14 cellular contexts compared by ENCODE assay signal in the genomic region with DNA sequence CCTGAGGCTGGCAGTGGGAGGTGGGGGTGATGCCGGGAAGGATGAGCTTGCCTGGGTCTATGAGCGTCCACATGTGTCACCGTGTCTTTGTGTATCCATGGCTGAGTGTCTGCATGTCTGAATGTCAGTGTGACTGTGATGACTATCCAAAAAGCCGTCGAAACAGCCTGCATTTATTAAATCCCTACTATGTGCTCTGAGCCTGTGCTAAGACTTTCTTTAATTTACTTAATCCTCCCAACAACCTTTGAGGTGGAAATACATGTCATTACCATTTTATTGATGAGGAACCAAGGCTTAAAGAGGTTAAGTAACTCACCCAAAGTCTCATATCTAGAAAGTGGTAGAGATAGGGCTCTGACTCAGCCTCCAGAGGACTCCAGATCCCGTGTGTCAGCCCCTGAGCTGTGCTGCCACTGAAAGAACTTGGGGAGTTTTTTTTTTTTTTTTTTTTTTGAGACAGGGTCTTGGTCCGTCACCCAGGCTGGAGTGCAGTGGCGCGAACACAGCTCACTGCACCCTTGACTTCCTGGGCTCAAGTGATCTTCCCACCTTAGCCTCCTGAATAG. TPM values are rescaled to one million over a fixed set of nuclear protein-coding genes. Genes with fewer than 3 reads are reported as not detected.
DNase-seq lines count a peak whose midpoint lies in the region; ATAC-seq and TF ChIP-seq lines count a peak whose summit lies in the region.
"Had no signal": no experiment of that assay in that cellular context is flagged by ENCODE, and none has a peak within 500 bp of the region (broad histone marks: within the 10 kb centered on the region; RNA-seq: fewer than 3 reads in every experiment).

No MANE protein-coding gene starts in this region.

- H3K4me1 ChIP-seq in heart right ventricle = peaks cover 34 to 81% (median 72%) of the 10 kb centered on the region in 9 donors
- H3K4me1 ChIP-seq in mesodermal cell (ENCODE audit: control insufficient read depth, insufficient read depth, low read length, poor library complexity, severe bottlenecking) = peaks cover 40% of the 10 kb centered on the region
- peaks cover 72% of the 10 kb centered on the region for H3K4me1 ChIP-seq in vagina

- H3K4me3 ChIP-seq in heart right ventricle (no peak overlapping the region), mesodermal cell (ENCODE audit: extremely low read depth, insufficient read depth, low read length, poor library complexity, severe bottlenecking) (no peak overlapping the region), vagina (no peak overlapping the region)

- H3K27ac Mint-ChIP-seq in activated naive CD8-positive, alpha-beta T cell treated with anti-CD3 and anti-CD28 coated beads for 36 hours = no peak overlapping the region

- TF ChIP-seq CTCF in heart right ventricle (IDR thresholded peaks at IDR 0.05) = no peak
- TF ChIP-seq CTCF in vagina (IDR thresholded peaks at IDR 0.05) = no peak

- H3K36me3 Mint-ChIP-seq in activated naive CD8-positive, alpha-beta T cell treated with anti-CD3 and anti-CD28 coated beads for 36 hours = no peaks in the 10 kb centered on the region

- peaks cover 0 to 19% (median 0%) of the 10 kb centered on the region in 7 donors for H3K27me3 ChIP-seq in heart right ventricle
- no peaks in the 10 kb centered on the region for H3K27me3 ChIP-seq in vagina

- ATAC-seq in heart right ventricle (no peak), left ventricle myocardium superior (no peak)

- H3K9me3 ChIP-seq in heart right ventricle (no peaks in the 10 kb centered on the region), mesodermal cell (ENCODE audit: control insufficient read depth, low read length) (no peaks in the 10 kb centered on the region), vagina (no peaks in the 10 kb centered on the region)

- no peak for DNase-seq in heart right ventricle
- no peak for DNase-seq in left ventricle myocardium superior
- no peak for DNase-seq in caudate nucleus (lab: John Stamatoyannopoulos, UW)
- no peak for DNase-seq in vagina (ENCODE audit: extremely low spot score in 2 of 2)
- no peak for DNase-seq in SIG-M5 treated with dmso at 0.1 percent for 504 hours (lab: John Stamatoyannopoulos, UW; ENCODE audit: unreplicated experiment)
- DNase-seq in DMS79 (lab: John Stamatoyannopoulos, UW) = no peak
- DNase-seq in activated naive CD8-positive, alpha-beta T cell treated with anti-CD3 and anti-CD28 coated beads for 36 hours = no peak
- DNase-seq: activated CD8-positive, alpha-beta memory T cell treated with anti-CD3 and anti-CD28 coated beads for 24 hours; activated naive CD4-positive, alpha-beta T cell treated with Interleukin-2 at 50 U/mL for 16 hours; H7; NCI-H1092; NCI-H446 had no signal

- H3K27me3 Mint-ChIP-seq in activated naive CD8-positive, alpha-beta T cell treated with anti-CD3 and anti-CD28 coated beads for 36 hours = peaks cover 24% of the 10 kb centered on the region

- H3K27ac ChIP-seq in heart right ventricle = peak overlapping the region in 8 of 10 donors; percentile 46 to 91 (median 74)
- peak overlapping the region; percentile 26 for H3K27ac ChIP-seq in caudate nucleus (ENCODE audit: low read depth, low read length)
- peak overlapping the region; percentile 76 for H3K27ac ChIP-seq in mesodermal cell (ENCODE audit: low read depth, low read length, severe bottlenecking)
- H3K27ac ChIP-seq in vagina = peak overlapping the region; percentile 61

- intact Hi-C loops in heart right ventricle (cut with DNase I) (loop anchor here in 1 of 10 donors (5.0 kb wide), 1 partner anchor 34 kb away; no protein-coding TSS in a partner anchor), left ventricle myocardium superior (cut with micrococcal nuclease) (no loop called here), vagina (cut with DNase I) (no loop called here)

- H3K9me3 Mint-ChIP-seq in activated naive CD8-positive, alpha-beta T cell treated with anti-CD3 and anti-CD28 coated beads for 36 hours = no peaks in the 10 kb centered on the region
- H3K9me3 Mint-ChIP-seq: central memory CD8-positive, alpha-beta T cell had no signal

- WGBS in heart right ventricle, 2 donors = 58 to 61% methylated on average over 9 of the region's 9 CpGs
- WGBS in mesodermal cell (ENCODE audit: insufficient coverage in 2 of 2), 2 experiments = 73 to 90% methylated on average over 4 to 5 of the region's 9 CpGs

- H3K4me1 Mint-ChIP-seq in activated naive CD8-positive, alpha-beta T cell treated with anti-CD3 and anti-CD28 coated beads for 36 hours = peaks cover 11% of the 10 kb centered on the region

- TF ChIP-seq POLR2A in vagina (IDR thresholded peaks at IDR 0.05) = no peak

- H3K36me3 ChIP-seq in heart right ventricle (no peaks in the 10 kb centered on the region), mesodermal cell (ENCODE audit: control insufficient read depth, insufficient read depth, low read length) (peaks cover 6% of the 10 kb centered on the region), vagina (no peaks in the 10 kb centered on the region)

- no peak overlapping the region for H3K4me3 Mint-ChIP-seq in activated naive CD8-positive, alpha-beta T cell treated with anti-CD3 and anti-CD28 coated beads for 36 hours
- H3K4me3 Mint-ChIP-seq: central memory CD8-positive, alpha-beta T cell had no signal

RNA-seq across cellular contexts. Expression of a gene that starts 20.0 kb away (rescaled TPM):
- 10 to 100 TPM; 48.3 to 78.4 (median 68.0) TPM for total RNA-seq in heart right ventricle
- polyA plus RNA-seq in heart right ventricle = 10 to 100 TPM; 31.5 to 33.2 TPM
- 70.3 TPM for total RNA-seq in left ventricle myocardium superior
- 33.0 TPM for polyA plus RNA-seq in mesodermal cell (2013, experiment 1 of 2)
- 27.8 TPM for polyA plus RNA-seq in mesodermal cell (2013, experiment 2 of 2)
- 70.2 TPM for total RNA-seq in vagina
- under 1 TPM; 0.08 to 0.66 TPM for total RNA-seq in activated naive CD8-positive, alpha-beta T cell treated with anti-CD3 and anti-CD28 coated beads for 36 hours

Comparison
In these comparisons a context has a peak if more than half of its experiments do, and no peak if none do; other contexts are left out.
1. H3K27ac ChIP-seq: peak in every context shown above with its lines; median percentile 76 in mesodermal cell; 74 in heart right ventricle; 61 in vagina; 26 in caudate nucleus.
2. RNA of a gene that starts 20.0 kb away (total RNA-seq): 70.3 TPM in left ventricle myocardium superior (single experiment), 70.2 TPM in vagina (single experiment) and 48.3 to 78.4 TPM in heart right ventricle; 0.08 to 0.66 TPM in activated naive CD8-positive, alpha-beta T cell treated with anti-CD3 and anti-CD28 coated beads for 36 hours; every median in the first group is over 10 times any median in the second.